Comparison of ENCODE assay signal across 8 cellular contexts in the genomic region with DNA sequence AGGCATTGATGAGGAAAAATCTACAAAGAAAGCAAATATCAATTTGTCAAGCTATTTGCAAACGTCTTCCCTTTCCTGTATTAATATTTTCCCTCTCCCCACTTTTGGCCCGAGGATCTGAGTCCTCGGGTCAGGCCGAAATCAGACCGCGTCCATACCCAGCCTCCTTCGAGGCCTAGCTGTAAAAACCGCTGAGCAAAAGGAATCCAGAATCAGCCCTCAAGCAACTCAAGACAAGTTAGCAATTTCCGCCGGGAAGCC. TPM values are rescaled to one million over a fixed set of nuclear protein-coding genes. Genes with fewer than 3 reads are reported as not detected.
A peak's percentile ranks its signal among the peaks of the same experiment; 100 is the strongest.
DNase-seq lines count a peak whose midpoint lies in the region; ATAC-seq, FAIRE-seq and TF ChIP-seq lines count a peak whose summit lies in the region.

No MANE protein-coding gene starts in this region.

- peak overlapping the region; percentile 91 for H3K27ac Mint-ChIP-seq in activated naive CD4-positive, alpha-beta T cell treated with anti-CD3 and anti-CD28 coated beads, Interleukin-2, amount 10 ng/mL, durations not matched to agents 7 days and 5 days
- H3K27ac Mint-ChIP-seq in effector memory CD8-positive, alpha-beta T cell, result peak overlapping the region; percentile 98

- TF ChIP-seq CTCF in parathyroid adenoma (IDR thresholded peaks at IDR 0.05), result no peak
- TF ChIP-seq CTCF in D721Med (IDR thresholded peaks at IDR 0.05; ENCODE audit: insufficient read depth, missing control alignments), result no peak

- no peaks in the 10 kb centered on the region for H3K27me3 Mint-ChIP-seq in activated naive CD4-positive, alpha-beta T cell treated with anti-CD3 and anti-CD28 coated beads, Interleukin-2, amount 10 ng/mL, durations not matched to agents 7 days and 5 days
- H3K27me3 Mint-ChIP-seq in effector memory CD8-positive, alpha-beta T cell, result no peaks in the 10 kb centered on the region

- H2AFZ ChIP-seq in Karpas-422 (ENCODE audit: low read length) (peak overlapping the region; percentile 93), parathyroid adenoma (peak overlapping the region; percentile 100)

- H3K79me2 ChIP-seq in Karpas-422 (ENCODE audit: low read length), result peaks cover 49% of the 10 kb centered on the region
- H3K79me2 ChIP-seq in parathyroid adenoma, result peaks cover 22% of the 10 kb centered on the region

- CTCF ChIA-PET in activated naive CD4-positive, alpha-beta T cell treated with anti-CD3 and anti-CD28 coated beads, Interleukin-2, amount 10 ng/mL, durations not matched to agents 7 days and 5 days (lab: Charles Lee), result interaction anchor here (0.7 to 2.2 kb wide), 25 partner anchors 8 to 323 kb away, joined by 3 to 13 read pairs (median 4); partner anchors contain the start of genes DLGAP5, SOCS4 and WDHD1

- H3K4me1 ChIP-seq in Karpas-422 (ENCODE audit: low read length) (peaks cover 24% of the 10 kb centered on the region), parathyroid adenoma (peaks cover 3% of the 10 kb centered on the region)

- H3K4me2 ChIP-seq in Karpas-422 (ENCODE audit: low read depth, low read length, poor library complexity, severe bottlenecking), result peak overlapping the region; percentile 91
- H3K4me2 ChIP-seq in parathyroid adenoma (ENCODE audit: low read length), result peak overlapping the region; percentile 76

- H3K27ac ChIP-seq in Karpas-422 (ENCODE audit: low read length) (peak overlapping the region; percentile 84), parathyroid adenoma (peak overlapping the region; percentile 99)

- H3K9ac ChIP-seq in Karpas-422 (ENCODE audit: low read length), result peak overlapping the region; percentile 95
- no peak overlapping the region for H3K9ac ChIP-seq in parathyroid adenoma

- peak overlapping the region; percentile 92 for H3K4me3 ChIP-seq in Karpas-422 (ENCODE audit: low read length)
- peak overlapping the region; percentile 99 for H3K4me3 ChIP-seq in parathyroid adenoma (ENCODE audit: low read depth, low read length)

- peaks cover 40% of the 10 kb centered on the region for H3K4me1 Mint-ChIP-seq in activated naive CD4-positive, alpha-beta T cell treated with anti-CD3 and anti-CD28 coated beads, Interleukin-2, amount 10 ng/mL, durations not matched to agents 7 days and 5 days
- H3K4me1 Mint-ChIP-seq in effector memory CD8-positive, alpha-beta T cell (ENCODE audit: low read depth in 2 of 2), result peaks cover 25 to 38% of the 10 kb centered on the region in 2 donors

- no peak for FAIRE-seq in D721Med (lab: Jason Lieb, UNC)

- H3K9me3 Mint-ChIP-seq in activated naive CD4-positive, alpha-beta T cell treated with anti-CD3 and anti-CD28 coated beads, Interleukin-2, amount 10 ng/mL, durations not matched to agents 7 days and 5 days, result no peaks in the 10 kb centered on the region
- H3K9me3 Mint-ChIP-seq in effector memory CD8-positive, alpha-beta T cell, result no peaks in the 10 kb centered on the region

- H3K4me3 Mint-ChIP-seq in activated naive CD4-positive, alpha-beta T cell treated with anti-CD3 and anti-CD28 coated beads, Interleukin-2, amount 10 ng/mL, durations not matched to agents 7 days and 5 days, result peak overlapping the region; percentile 86
- peak overlapping the region; percentile 86 to 94 for H3K4me3 Mint-ChIP-seq in effector memory CD8-positive, alpha-beta T cell

- peaks cover 33% of the 10 kb centered on the region for H3K36me3 ChIP-seq in Karpas-422 (ENCODE audit: insufficient read depth, low read length)
- H3K36me3 ChIP-seq in parathyroid adenoma (ENCODE audit: control insufficient read depth, insufficient read depth, low read length), result no peaks in the 10 kb centered on the region

- peaks cover 37% of the 10 kb centered on the region for H4K20me1 ChIP-seq in Karpas-422 (ENCODE audit: insufficient read depth, low read depth, low read length)

- DNase-seq in activated naive CD4-positive, alpha-beta T cell treated with anti-CD3 and anti-CD28 coated beads, Interleukin-2, amount 10 ng/mL, durations not matched to agents 7 days and 5 days, result no peak
- DNase-seq in activated naive CD4-positive, alpha-beta T cell treated with Interleukin-2 at 50 U/mL for 16 hours, result no peak
- DNase-seq in Karpas-422 (no peak), D721Med (ENCODE audit: insufficient read length, low spot score) (no peak), GM19238 (ENCODE audit: insufficient read length, low spot score) (no peak), dedifferentiated amniotic fluid mesenchymal stem cell (ENCODE audit: extremely low spot score) (no peak)
- no peak for DNase-seq in effector memory CD8-positive, alpha-beta T cell

- H3K27me3 ChIP-seq in Karpas-422 (ENCODE audit: low read length) (no peaks in the 10 kb centered on the region), parathyroid adenoma (ENCODE audit: control insufficient read depth, insufficient read depth, low read length) (no peaks in the 10 kb centered on the region)

- H3K36me3 Mint-ChIP-seq in activated naive CD4-positive, alpha-beta T cell treated with anti-CD3 and anti-CD28 coated beads, Interleukin-2, amount 10 ng/mL, durations not matched to agents 7 days and 5 days, result peaks cover 22% of the 10 kb centered on the region
- H3K36me3 Mint-ChIP-seq in effector memory CD8-positive, alpha-beta T cell (ENCODE audit: insufficient read depth), result peaks cover 40% of the 10 kb centered on the region

- peak; percentile 7 for ATAC-seq in effector memory CD8-positive, alpha-beta T cell (replicated peaks)

- H3K9me3 ChIP-seq in Karpas-422 (ENCODE audit: low read length), result no peaks in the 10 kb centered on the region
- no peaks in the 10 kb centered on the region for H3K9me3 ChIP-seq in parathyroid adenoma (ENCODE audit: control insufficient read depth, low read length)

- H3K9me2 ChIP-seq in Karpas-422 (replicated peaks; ENCODE audit: insufficient read depth, low read length), result no peaks in the 10 kb centered on the region

RNA-seq across cellular contexts. Expression of gene MAPK1IP1L, which starts 0.4 kb away (rescaled TPM):
- 31.8 and 111 TPM in 2 replicates for total RNA-seq in Karpas-422 (2014; rRNA removed; shearing (Covaris generic); ENCODE audit: low replicate concordance)

RNA-seq across cellular contexts. Expression of gene SOCS4, which starts 24.1 kb away (rescaled TPM):
- 20.2 and 50.3 TPM in 2 replicates for total RNA-seq in Karpas-422 (2014; rRNA removed; shearing (Covaris generic); ENCODE audit: low replicate concordance)

RNA-seq across cellular contexts. Expression of gene WDHD1, which starts 24.2 kb away (rescaled TPM):
- 14.0 and 31.2 TPM in 2 replicates for total RNA-seq in Karpas-422 (2014; rRNA removed; shearing (Covaris generic); ENCODE audit: low replicate concordance)
